23 cellular contexts compared by ENCODE assay signal in genomic region chr5:90221947-90222346, GRCh38.
DNase-seq lines count a peak whose midpoint lies in the region; ATAC-seq, FAIRE-seq and TF ChIP-seq lines count a peak whose summit lies in the region.
"Had no signal": no experiment of that assay in that cellular context is flagged by ENCODE, and none has a peak within 500 bp of the region (broad histone marks: within the 10 kb centered on the region; RNA-seq: fewer than 3 reads in every experiment).

No MANE protein-coding gene starts in this region.

- CTCF ChIA-PET in MCF 10A (lab: Yijun Ruan, JAX), result no interaction called here
- CTCF ChIA-PET in activated naive CD4-positive, alpha-beta T cell treated with anti-CD3 and anti-CD28 coated beads, Interleukin-2, amount 10 ng/mL, durations not matched to agents 7 days and 5 days (lab: Charles Lee), result no interaction called here

- TF ChIP-seq POLR2A in breast epithelium (IDR thresholded peaks at IDR 0.05), result no peak

- H3K4me1 ChIP-seq in breast epithelium, result no peaks in the 10 kb centered on the region
- H3K4me1 ChIP-seq: SJCRH30, spleen, tibial nerve had no signal

- POLR2A ChIA-PET in MCF 10A (lab: Yijun Ruan, JAX), result no interaction called here

- no peak for ATAC-seq in HG02884 (IDR thresholded peaks at IDR 0.05; ENCODE audit: unreplicated experiment)
- ATAC-seq: activated CD4-positive, alpha-beta T cell treated with anti-CD3 and anti-CD28 coated beads for 36 hours; left ventricle myocardium superior; naive thymus-derived CD4-positive, alpha-beta T cell; stimulated activated memory B cell treated with anti-CD40 and anti-IgM and Interleukin-4, amounts not matched to agents 10 μg/mL and 1 μg/mL and 100 μg/mL, for 72 hours had no signal

- DNase-seq in MCF 10A (ENCODE audit: unreplicated experiment), result peak; percentile 6
- DNase-seq in breast epithelium (ENCODE audit: low spot score in 2 of 2), result no peak
- peak; percentile 22 for DNase-seq in amniotic epithelial cell (ENCODE audit: low read depth)
- DNase-seq in fibroblast of villous mesenchyme (ENCODE audit: low read depth), result peak; percentile 17
- no peak for DNase-seq in RCC 7860 (ENCODE audit: low spot score)
- no peak for DNase-seq in activated naive CD4-positive, alpha-beta T cell treated with anti-CD3 and anti-CD28 coated beads, Interleukin-2, amount 10 ng/mL, durations not matched to agents 7 days and 5 days
- no peak for DNase-seq in NCI-H774 (lab: John Stamatoyannopoulos, UW)
- DNase-seq: activated CD4-positive, alpha-beta T cell treated with anti-CD3 and anti-CD28 coated beads for 36 hours; activated naive CD4-positive, alpha-beta T cell treated with anti-CD3 and anti-CD28 coated beads for 36 hours; effector CD8-positive, alpha-beta T cell; left ventricle myocardium superior; naive thymus-derived CD4-positive, alpha-beta T cell; NCI-H1436; NCI-H345; spleen; T-helper 9 cell had no signal

- no peaks in the 10 kb centered on the region for H3K9me3 Mint-ChIP-seq in MCF 10A (ENCODE audit: unreplicated experiment)
- no peaks in the 10 kb centered on the region for H3K9me3 Mint-ChIP-seq in activated naive CD4-positive, alpha-beta T cell treated with anti-CD3 and anti-CD28 coated beads, Interleukin-2, amount 10 ng/mL, durations not matched to agents 7 days and 5 days
- H3K9me3 Mint-ChIP-seq: activated naive CD4-positive, alpha-beta T cell treated with anti-CD3 and anti-CD28 coated beads for 36 hours; stimulated activated memory B cell treated with anti-CD40 and anti-IgM and Interleukin-4, amounts not matched to agents 10 μg/mL and 1 μg/mL and 100 μg/mL, for 72 hours had no signal

- H3K4me1 Mint-ChIP-seq in MCF 10A (ENCODE audit: insufficient read depth, unreplicated experiment), result no peaks in the 10 kb centered on the region
- no peaks in the 10 kb centered on the region for H3K4me1 Mint-ChIP-seq in activated naive CD4-positive, alpha-beta T cell treated with anti-CD3 and anti-CD28 coated beads, Interleukin-2, amount 10 ng/mL, durations not matched to agents 7 days and 5 days
- H3K4me1 Mint-ChIP-seq: activated CD4-positive, alpha-beta T cell treated with anti-CD3 and anti-CD28 coated beads for 36 hours; CD14-positive monocyte; naive thymus-derived CD4-positive, alpha-beta T cell; stimulated activated memory B cell treated with anti-CD40 and anti-IgM and Interleukin-4, amounts not matched to agents 10 μg/mL and 1 μg/mL and 100 μg/mL, for 72 hours had no signal

- peaks cover 0 to 8% of the 10 kb centered on the region in 2 donors for H3K9me3 ChIP-seq in breast epithelium
- H3K9me3 ChIP-seq: SJCRH30, spleen, tibial nerve had no signal

- no peak overlapping the region for H3K27ac Mint-ChIP-seq in MCF 10A (ENCODE audit: low read depth, unreplicated experiment)
- no peak overlapping the region for H3K27ac Mint-ChIP-seq in activated naive CD4-positive, alpha-beta T cell treated with anti-CD3 and anti-CD28 coated beads, Interleukin-2, amount 10 ng/mL, durations not matched to agents 7 days and 5 days
- H3K27ac Mint-ChIP-seq: activated CD4-positive, alpha-beta T cell treated with anti-CD3 and anti-CD28 coated beads for 36 hours; activated naive CD4-positive, alpha-beta T cell treated with anti-CD3 and anti-CD28 coated beads for 36 hours; CD14-positive monocyte; naive thymus-derived CD4-positive, alpha-beta T cell; stimulated activated memory B cell treated with anti-CD40 and anti-IgM and Interleukin-4, amounts not matched to agents 10 μg/mL and 1 μg/mL and 100 μg/mL, for 72 hours had no signal

- no TSS peak for BruUV-seq in MCF 10A (replicated peaks; lab: Mats Ljungman, UMichigan)

- H3K27me3 Mint-ChIP-seq in MCF 10A (ENCODE audit: insufficient read depth, unreplicated experiment), result no peaks in the 10 kb centered on the region
- H3K27me3 Mint-ChIP-seq in activated naive CD4-positive, alpha-beta T cell treated with anti-CD3 and anti-CD28 coated beads, Interleukin-2, amount 10 ng/mL, durations not matched to agents 7 days and 5 days, result no peaks in the 10 kb centered on the region

- TF ChIP-seq CTCF in MCF 10A (IDR thresholded peaks at IDR 0.05; ENCODE audit: unreplicated experiment) (no peak), breast epithelium (IDR thresholded peaks at IDR 0.05) (no peak), fibroblast of villous mesenchyme (IDR thresholded peaks at IDR 0.05; ENCODE audit: insufficient read depth, low read depth, low read length) (no peak)

- no peak overlapping the region for H3K27ac ChIP-seq in breast epithelium
- H3K27ac ChIP-seq: SJCRH30, spleen, tibial nerve had no signal

- no peaks in the 10 kb centered on the region for H3K36me3 ChIP-seq in breast epithelium
- H3K36me3 ChIP-seq: SJCRH30, spleen, tibial nerve had no signal

- H3K4me3 Mint-ChIP-seq in MCF 10A (ENCODE audit: unreplicated experiment), result no peak overlapping the region
- H3K4me3 Mint-ChIP-seq in activated naive CD4-positive, alpha-beta T cell treated with anti-CD3 and anti-CD28 coated beads, Interleukin-2, amount 10 ng/mL, durations not matched to agents 7 days and 5 days, result no peak overlapping the region
- H3K4me3 Mint-ChIP-seq: activated CD4-positive, alpha-beta T cell treated with anti-CD3 and anti-CD28 coated beads for 36 hours; activated naive CD4-positive, alpha-beta T cell treated with anti-CD3 and anti-CD28 coated beads for 36 hours; CD14-positive monocyte; naive thymus-derived CD4-positive, alpha-beta T cell; stimulated activated memory B cell treated with anti-CD40 and anti-IgM and Interleukin-4, amounts not matched to agents 10 μg/mL and 1 μg/mL and 100 μg/mL, for 72 hours had no signal

- intact Hi-C loops in MCF 10A (cut with micrococcal nuclease) (no loop called here), breast epithelium (cut with DNase I; ENCODE audit: low total_unique reads) (no loop called here)

- no peak overlapping the region for H3K4me3 ChIP-seq in breast epithelium
- no peak overlapping the region for H3K4me3 ChIP-seq in fibroblast of villous mesenchyme (ENCODE audit: low read depth, low read length)
- H3K4me3 ChIP-seq: SJCRH30, spleen, tibial nerve had no signal

- FAIRE-seq in RCC 7860 (lab: Jason Lieb, UNC), result no peak
- FAIRE-seq: A204.1, frontal cortex had no signal

- H3K27me3 ChIP-seq in breast epithelium, result no peaks in the 10 kb centered on the region
- H3K27me3 ChIP-seq: SJCRH30, spleen, tibial nerve had no signal

- no peaks in the 10 kb centered on the region for H3K36me3 Mint-ChIP-seq in MCF 10A (ENCODE audit: insufficient read depth, unreplicated experiment)
- H3K36me3 Mint-ChIP-seq in activated naive CD4-positive, alpha-beta T cell treated with anti-CD3 and anti-CD28 coated beads, Interleukin-2, amount 10 ng/mL, durations not matched to agents 7 days and 5 days, result no peaks in the 10 kb centered on the region
- H3K36me3 Mint-ChIP-seq: CD14-positive monocyte; naive thymus-derived CD4-positive, alpha-beta T cell; stimulated activated memory B cell treated with anti-CD40 and anti-IgM and Interleukin-4, amounts not matched to agents 10 μg/mL and 1 μg/mL and 100 μg/mL, for 72 hours had no signal

Comparison
In these comparisons a context has a peak if more than half of its experiments do, and no peak if none do; other contexts are left out.
1. DNase-seq: peak in MCF 10A (single experiment), amniotic epithelial cell (single experiment) and fibroblast of villous mesenchyme (single experiment); none in breast epithelium (0 of 2), RCC 7860 (single experiment), activated naive CD4-positive, alpha-beta T cell treated with anti-CD3 and anti-CD28 coated beads, Interleukin-2, amount 10 ng/mL, durations not matched to agents 7 days and 5 days (single experiment) and NCI-H774 (single experiment).